8 cellular contexts compared by ENCODE assay signal in genomic region chr7:30478349-30479228, GRCh38. TPM values are rescaled to one million over a fixed set of nuclear protein-coding genes. Genes with fewer than 3 reads are reported as not detected.
DNase-seq lines count a peak whose midpoint lies in the region; ATAC-seq and TF ChIP-seq lines count a peak whose summit lies in the region.

TSS of gene NOD1 (minus strand) at chr7:30478784. CDS start at chr7:30456921, 21,863 bp downstream.

- in situ Hi-C loops in GM18951 (cut with MboI; ENCODE audit: low sequenced_read_pairs, unreplicated experiment): no loop called here

- no peaks in the 10 kb centered on the region for H3K36me3 ChIP-seq in duodenal mucosa (ENCODE audit: control insufficient read depth in 1 of 2, insufficient read depth in 2 of 2, low read length in 2 of 2)

- peak within 1 kb of the TSS; percentile 85 for H3K27ac ChIP-seq in duodenal mucosa (ENCODE audit: low read depth, low read length)

- peak within 1 kb of the TSS; percentile 83 to 93 for H3K9ac ChIP-seq in duodenal mucosa (ENCODE audit: low read depth in 1 of 2, low read length in 2 of 2)

- TF ChIP-seq POLR2A in GM18951 (IDR thresholded peaks at IDR 0.05; ENCODE audit: extremely low read depth, insufficient read depth, insufficient read length) (peak; percentile 86), lower leg skin (IDR thresholded peaks at IDR 0.05) (no peak)

- ATAC-seq in HG03196 (IDR thresholded peaks at IDR 0.05; ENCODE audit: unreplicated experiment): peak; percentile 83

- H3K27me3 ChIP-seq in duodenal mucosa (ENCODE audit: control insufficient read depth in 1 of 2, insufficient read depth in 2 of 2, low read length in 2 of 2): no peaks in the 10 kb centered on the region

- intact Hi-C loops in lower leg skin (cut with DNase I; ENCODE audit: low total_unique reads): no loop called here

- H3K4me1 ChIP-seq in duodenal mucosa (ENCODE audit: control insufficient read depth in 1 of 2, insufficient read depth in 2 of 2, low read length in 2 of 2): peaks cover 18 to 26% of the 10 kb centered on the region in 2 donors

- H3K4me3 ChIP-seq in duodenal mucosa (ENCODE audit: low read depth in 1 of 2, low read length in 2 of 2) (peak within 1 kb of the TSS; percentile 70 to 81), lower leg skin (ENCODE audit: low read depth, poor library complexity, severe bottlenecking) (peak within 1 kb of the TSS; percentile 52)

- H3K9me3 ChIP-seq in duodenal mucosa (ENCODE audit: control insufficient read depth in 1 of 2, low read length in 2 of 2): no peaks in the 10 kb centered on the region

- DNase-seq in AML-193 (lab: John Stamatoyannopoulos, UW): peak; percentile 65 to 73
- peak; percentile 61 for DNase-seq in NCI-H510A (lab: John Stamatoyannopoulos, UW)
- peak; percentile 73 to 77 for DNase-seq in activated CD4-positive, alpha-beta T cell treated with anti-CD3 and anti-CD28 coated beads, Interleukin-2, amount 50 U/mL, for 48 hours
- DNase-seq in lower leg skin (ENCODE audit: low spot score in 2 of 2): peak in 1 of 2 donors; percentile 95
- DNase-seq in stimulated activated CD4-positive, alpha-beta T cell treated with anti-CD3 and anti-CD28 coated beads, Interleukin-4, amount 100 ng/mL, for 48 hours (ENCODE audit: low read depth in 2 of 2): peak; percentile 64 to 67

- 0 to 1% methylated on average over 50 to 56 of the region's 77 CpGs for WGBS in lower leg skin, 2 donors

- no peak for TF ChIP-seq CTCF in lower leg skin (IDR thresholded peaks at IDR 0.05)

RNA-seq across cellular contexts. Expression of gene NOD1, which starts in this region (rescaled TPM):
- 10 to 100 TPM in 3 of 4 donors, 1 to 10 TPM in 1; 5.1 to 14.5 (median 10.9) TPM for total RNA-seq in lower leg skin
